8 cellular contexts compared by ENCODE assay signal in the genomic region with DNA sequence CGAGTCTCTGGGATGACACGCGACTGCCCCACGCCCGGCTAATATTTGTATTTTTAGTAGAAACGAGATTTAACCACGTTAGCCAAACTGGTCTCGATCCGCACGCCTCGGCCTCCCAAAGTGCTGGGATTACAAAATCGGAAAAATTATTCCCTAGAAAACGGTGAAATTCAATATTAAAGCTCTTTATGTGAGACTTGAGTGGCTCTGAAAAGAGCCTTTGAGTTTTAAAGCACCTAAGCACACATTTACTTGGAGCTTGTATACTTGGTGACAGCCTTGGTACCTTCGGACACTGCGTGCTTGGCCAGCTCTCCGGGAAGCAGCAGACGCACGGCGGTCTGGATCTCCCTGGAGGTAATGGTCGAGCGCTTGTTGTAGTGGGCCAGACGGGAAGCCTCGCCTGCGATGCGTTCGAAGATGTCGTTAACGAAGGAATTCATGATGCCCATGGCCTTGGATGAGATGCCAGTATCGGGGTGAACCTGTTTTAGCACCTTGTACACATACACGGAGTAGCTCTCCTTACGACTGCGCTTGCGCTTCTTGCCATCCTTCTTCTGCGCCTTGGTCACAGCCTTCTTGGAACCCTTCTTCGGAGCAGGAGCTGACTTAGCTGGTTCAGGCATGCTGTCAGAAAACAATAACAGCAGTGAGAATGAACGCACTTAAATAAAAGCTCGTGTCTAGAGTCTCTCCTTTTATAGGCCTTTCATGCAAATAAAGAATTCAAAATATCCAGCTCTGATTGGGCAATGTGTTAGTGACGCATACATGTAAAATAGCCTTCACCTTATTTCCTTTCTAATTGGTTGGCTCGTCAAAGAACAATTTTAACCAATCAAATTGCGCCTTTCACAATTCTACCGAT.
DNase-seq lines count a peak whose midpoint lies in the region; ATAC-seq, FAIRE-seq and TF ChIP-seq lines count a peak whose summit lies in the region.

No MANE protein-coding gene starts in this region.

- DNase-seq in NCI-H345 (lab: John Stamatoyannopoulos, UW) (peak; percentile 87), NCI-H345 treated with DMSO at 0.1 percent for 48 hours (lab: John Stamatoyannopoulos, UW; ENCODE audit: unreplicated experiment) (no peak), NCI-H2029 treated with DMSO at 0.1 percent for 48 hours (lab: John Stamatoyannopoulos, UW) (peak; percentile 99), bronchial epithelial cell (ENCODE audit: low read depth) (peak; percentile 100)

- FAIRE-seq in TTC549 (lab: Jason Lieb, UNC) = peak; percentile 99
- FAIRE-seq in bronchial epithelial cell (lab: Jason Lieb, UNC) = no peak

- H3K9ac ChIP-seq in skeletal muscle tissue (ENCODE audit: low read depth in 1 of 3, low read length in 3 of 3) = peak overlapping the region; percentile 3 to 88 (median 74)

- ATAC-seq in HG02943 (IDR thresholded peaks at IDR 0.05; ENCODE audit: low read depth, unreplicated experiment) = peak; percentile 72

- H3K9me3 ChIP-seq in iPS-18c (ENCODE audit: control insufficient read depth, insufficient read depth, low read length) (no peaks in the 10 kb centered on the region), skeletal muscle tissue (ENCODE audit: control insufficient read depth in 3 of 3, low read length in 3 of 3) (peaks cover 0 to 2% (median 0%) of the 10 kb centered on the region in 3 donors)

- H3K36me3 ChIP-seq in bronchial epithelial cell (ENCODE audit: control insufficient read depth, insufficient read depth, low read length) = no peaks in the 10 kb centered on the region
- H3K36me3 ChIP-seq in skeletal muscle tissue (ENCODE audit: control insufficient read depth in 3 of 3, insufficient read depth in 3 of 3, low read length in 3 of 3) = no peaks in the 10 kb centered on the region

- peak overlapping the region; percentile 73 for H3K27ac ChIP-seq in skeletal muscle tissue (ENCODE audit: low read depth, low read length)

- no peak for TF ChIP-seq CTCF in bronchial epithelial cell (IDR thresholded peaks at IDR 0.05; ENCODE audit: insufficient read depth, low read length, severe bottlenecking)

- H3K4me1 ChIP-seq in skeletal muscle tissue (ENCODE audit: control insufficient read depth in 3 of 3, insufficient read depth in 3 of 3, low read length in 3 of 3) = peaks cover 12 to 15% (median 12%) of the 10 kb centered on the region in 3 donors

- H3K27me3 ChIP-seq in bronchial epithelial cell (ENCODE audit: control insufficient read depth, insufficient read depth, low read length) (no peaks in the 10 kb centered on the region), skeletal muscle tissue (ENCODE audit: control insufficient read depth in 3 of 3, insufficient read depth in 3 of 3, low read length in 3 of 3) (peaks cover 45 to 79% (median 62%) of the 10 kb centered on the region in 3 donors)

- H3K4me3 ChIP-seq in bronchial epithelial cell (ENCODE audit: low read depth, low read length) (peak overlapping the region; percentile 58), iPS-18c (ENCODE audit: insufficient read depth, low read depth, low read length) (peak overlapping the region; percentile 55), skeletal muscle tissue (ENCODE audit: low read length in 3 of 3) (peak overlapping the region; percentile 61 to 83 (median 71))
